In genomic region chr3:4752201-4753072, GRCh38 we compare ENCODE assay signal across 8 cellular contexts.
DNase-seq lines count a peak whose midpoint lies in the region; ATAC-seq and TF ChIP-seq lines count a peak whose summit lies in the region.

No MANE protein-coding gene starts in this region.

- H3K4me1 Mint-ChIP-seq in HFFc6 (ENCODE audit: low read depth): peaks cover 23% of the 10 kb centered on the region
- peaks cover 88% of the 10 kb centered on the region for H3K4me1 Mint-ChIP-seq in stimulated activated naive CD8-positive, alpha-beta T cell treated with anti-CD3 and anti-CD28 coated beads, Interleukin-15, amount 100 ng/mL, for 72 hours

- no peaks in the 10 kb centered on the region for H3K27me3 ChIP-seq in RWPE2 (ENCODE audit: insufficient read depth, poor library complexity, severe bottlenecking)
- H3K27me3 ChIP-seq in left ventricle myocardium inferior (ENCODE audit: low read depth): no peaks in the 10 kb centered on the region

- DNase-seq in HFFc6 (peak; percentile 5), RWPE2 (ENCODE audit: low spot score) (no peak), left ventricle myocardium inferior (no peak), islet precursor cell (no peak), ureter (ENCODE audit: low spot score) (no peak), NCI-H2227 (lab: John Stamatoyannopoulos, UW; ENCODE audit: unreplicated experiment) (no peak)
- DNase-seq in stimulated activated naive CD8-positive, alpha-beta T cell treated with anti-CD3 and anti-CD28 coated beads, Interleukin-15, amount 100 ng/mL, for 72 hours: no peak
- no peak for DNase-seq in activated naive CD4-positive, alpha-beta T cell treated with Interleukin-2 at 50 U/mL for 16 hours

- H3K36me3 Mint-ChIP-seq in HFFc6 (ENCODE audit: low read depth): peaks cover 5% of the 10 kb centered on the region

- peaks cover 7% of the 10 kb centered on the region for H3K27me3 Mint-ChIP-seq in HFFc6 (ENCODE audit: insufficient read depth)
- H3K27me3 Mint-ChIP-seq in stimulated activated naive CD8-positive, alpha-beta T cell treated with anti-CD3 and anti-CD28 coated beads, Interleukin-15, amount 100 ng/mL, for 72 hours: no peaks in the 10 kb centered on the region

- ATAC-seq in RWPE2 (ENCODE audit: low read depth): no peak
- no peak for ATAC-seq in stimulated activated naive CD8-positive, alpha-beta T cell treated with anti-CD3 and anti-CD28 coated beads, Interleukin-15, amount 100 ng/mL, for 72 hours

- intact Hi-C loops in left ventricle myocardium inferior (cut with micrococcal nuclease): no loop called here

- no peaks in the 10 kb centered on the region for H3K9me3 Mint-ChIP-seq in HFFc6
- H3K9me3 Mint-ChIP-seq in stimulated activated naive CD8-positive, alpha-beta T cell treated with anti-CD3 and anti-CD28 coated beads, Interleukin-15, amount 100 ng/mL, for 72 hours: peaks cover 0 to 5% of the 10 kb centered on the region in 2 donors

- H3K36me3 ChIP-seq in RWPE2 (ENCODE audit: low read depth) (no peaks in the 10 kb centered on the region), left ventricle myocardium inferior (no peaks in the 10 kb centered on the region)

- H3K4me3 ChIP-seq in RWPE2 (ENCODE audit: severe bottlenecking) (no peak overlapping the region), left ventricle myocardium inferior (no peak overlapping the region)

- no peak overlapping the region for H3K4me3 Mint-ChIP-seq in HFFc6
- H3K4me3 Mint-ChIP-seq in stimulated activated naive CD8-positive, alpha-beta T cell treated with anti-CD3 and anti-CD28 coated beads, Interleukin-15, amount 100 ng/mL, for 72 hours: no peak overlapping the region

- peaks cover 18% of the 10 kb centered on the region for H3K4me1 ChIP-seq in RWPE2 (ENCODE audit: insufficient read depth, poor library complexity, severe bottlenecking)
- H3K4me1 ChIP-seq in left ventricle myocardium inferior: peaks cover 64% of the 10 kb centered on the region

- no peak overlapping the region for H3K27ac Mint-ChIP-seq in HFFc6
- H3K27ac Mint-ChIP-seq in stimulated activated naive CD8-positive, alpha-beta T cell treated with anti-CD3 and anti-CD28 coated beads, Interleukin-15, amount 100 ng/mL, for 72 hours: peak overlapping the region; percentile 9 to 18

- no peak for TF ChIP-seq CTCF in HFFc6 (IDR thresholded peaks at IDR 0.05)
- no peak for TF ChIP-seq CTCF in RWPE2 (IDR thresholded peaks at IDR 0.05; ENCODE audit: poor library complexity, severe bottlenecking)
- no peak for TF ChIP-seq CTCF in left ventricle myocardium inferior (IDR thresholded peaks at IDR 0.05; ENCODE audit: borderline replicate concordance)

- H3K9me3 ChIP-seq in RWPE2 (ENCODE audit: severe bottlenecking) (no peaks in the 10 kb centered on the region), left ventricle myocardium inferior (replicated peaks) (no peaks in the 10 kb centered on the region)

- H3K27ac ChIP-seq in RWPE2 (ENCODE audit: poor library complexity, severe bottlenecking): peak overlapping the region; percentile 51
- H3K27ac ChIP-seq in left ventricle myocardium inferior (replicated peaks): peak overlapping the region; percentile 86
